Comparison of ENCODE assay signal across 11 cellular contexts in genomic region chr4:54067163-54067562, GRCh38. TPM values are rescaled to one million over a fixed set of nuclear protein-coding genes. Genes with fewer than 3 reads are reported as not detected.
DNase-seq lines count a peak whose midpoint lies in the region; ATAC-seq, FAIRE-seq and TF ChIP-seq lines count a peak whose summit lies in the region.
"Had no signal": no experiment of that assay in that cellular context is flagged by ENCODE, and none has a peak within 500 bp of the region (broad histone marks: within the 10 kb centered on the region; RNA-seq: fewer than 3 reads in every experiment).

No MANE protein-coding gene starts in this region.

- DNase-seq in H54 (ENCODE audit: insufficient read length, low spot score) (no peak), MCF 10A (ENCODE audit: unreplicated experiment) (peak; percentile 95), iris pigment epithelial cell (ENCODE audit: low read depth) (peak; percentile 56)
- no peak for DNase-seq in activated T-cell treated with anti-CD3 and anti-CD28 coated beads, Interleukin-2, amount 50 U/mL, for 72 hours
- no peak for DNase-seq in activated CD4-positive, alpha-beta T cell treated with anti-CD3 and anti-CD28 coated beads for 4 hours
- no peak for DNase-seq in stimulated activated naive CD4-positive, alpha-beta T cell treated with Interleukin-2 at 50 U/mL for 16 hours (lab: John Stamatoyannopoulos, UW)
- DNase-seq: activated CD8-positive, alpha-beta T cell treated with anti-CD3 and anti-CD28 coated beads for 36 hours had no signal

- no peak for ATAC-seq in activated T-cell treated with anti-CD3 and anti-CD28 coated beads, Interleukin-2, amount 50 U/mL, for 72 hours (replicated peaks in 1 of 2)
- no peak for ATAC-seq in GM18505 (IDR thresholded peaks at IDR 0.05; ENCODE audit: unreplicated experiment)
- ATAC-seq: activated CD8-positive, alpha-beta T cell treated with anti-CD3 and anti-CD28 coated beads for 36 hours had no signal

- peak overlapping the region; percentile 15 for H3K4me3 Mint-ChIP-seq in MCF 10A (ENCODE audit: unreplicated experiment)
- H3K4me3 Mint-ChIP-seq in activated T-cell treated with anti-CD3 and anti-CD28 coated beads, Interleukin-2, amount 50 U/mL, for 72 hours: no peak overlapping the region
- H3K4me3 Mint-ChIP-seq: activated CD8-positive, alpha-beta T cell treated with anti-CD3 and anti-CD28 coated beads for 36 hours had no signal

- no peaks in the 10 kb centered on the region for H3K27me3 Mint-ChIP-seq in MCF 10A (ENCODE audit: insufficient read depth, unreplicated experiment)
- H3K27me3 Mint-ChIP-seq in activated T-cell treated with anti-CD3 and anti-CD28 coated beads, Interleukin-2, amount 50 U/mL, for 72 hours (ENCODE audit: low read depth): no peaks in the 10 kb centered on the region
- H3K27me3 Mint-ChIP-seq: activated CD8-positive, alpha-beta T cell treated with anti-CD3 and anti-CD28 coated beads for 36 hours had no signal

- TF ChIP-seq POLR2A in H54 (IDR thresholded peaks at IDR 0.05; ENCODE audit: low read depth, low read length): no peak
- TF ChIP-seq POLR2A in GM18505 (IDR thresholded peaks at IDR 0.05; ENCODE audit: borderline replicate concordance, extremely low read depth, insufficient read depth, insufficient read length): no peak

- CTCF ChIA-PET in MCF 10A (lab: Yijun Ruan, JAX): interaction anchor here (0.6 to 1.0 kb wide), 3 partner anchors 86 to 1241 kb away, joined by 3 to 4 read pairs (median 4); no protein-coding TSS in a partner anchor

- H3K27ac ChIP-seq in skin epidermis: peak overlapping the region in 19 of 21 experiments; percentile 4 to 98 (median 78)

- peak overlapping the region; percentile 68 for H3K27ac Mint-ChIP-seq in MCF 10A (ENCODE audit: low read depth, unreplicated experiment)
- H3K27ac Mint-ChIP-seq in activated T-cell treated with anti-CD3 and anti-CD28 coated beads, Interleukin-2, amount 50 U/mL, for 72 hours: no peak overlapping the region
- H3K27ac Mint-ChIP-seq: activated CD8-positive, alpha-beta T cell treated with anti-CD3 and anti-CD28 coated beads for 36 hours had no signal

- H3K4me1 Mint-ChIP-seq in MCF 10A (ENCODE audit: insufficient read depth, unreplicated experiment): peaks cover 29% of the 10 kb centered on the region
- peaks cover 20% of the 10 kb centered on the region for H3K4me1 Mint-ChIP-seq in activated T-cell treated with anti-CD3 and anti-CD28 coated beads, Interleukin-2, amount 50 U/mL, for 72 hours (ENCODE audit: low read depth)

- H3K36me3 Mint-ChIP-seq in MCF 10A (ENCODE audit: insufficient read depth, unreplicated experiment): peaks cover 5% of the 10 kb centered on the region
- peaks cover 0 to 1% of the 10 kb centered on the region in 2 donors for H3K36me3 Mint-ChIP-seq in activated T-cell treated with anti-CD3 and anti-CD28 coated beads, Interleukin-2, amount 50 U/mL, for 72 hours (ENCODE audit: insufficient read depth in 2 of 2)

- no peak overlapping the region for H3K4me3 ChIP-seq in skin epidermis

- H3K9me3 Mint-ChIP-seq in MCF 10A (ENCODE audit: unreplicated experiment): peaks cover 7% of the 10 kb centered on the region
- no peaks in the 10 kb centered on the region for H3K9me3 Mint-ChIP-seq in activated T-cell treated with anti-CD3 and anti-CD28 coated beads, Interleukin-2, amount 50 U/mL, for 72 hours
- H3K9me3 Mint-ChIP-seq: activated CD8-positive, alpha-beta T cell treated with anti-CD3 and anti-CD28 coated beads for 36 hours had no signal

- POLR2A ChIA-PET in MCF 10A (lab: Yijun Ruan, JAX): interaction anchor here (0.6 to 1.6 kb wide), 7 partner anchors 15 to 364 kb away, joined by 3 to 5 read pairs (median 3); no protein-coding TSS in a partner anchor

- TF ChIP-seq CTCF in MCF 10A (IDR thresholded peaks at IDR 0.05; ENCODE audit: unreplicated experiment): no peak

- FAIRE-seq in H54 (lab: Jason Lieb, UNC): peak; percentile 75
- FAIRE-seq: HTR-8/SVneo had no signal

- intact Hi-C loops in MCF 10A (cut with micrococcal nuclease): loop anchor here (1.0 kb wide), 1 partner anchor 150 kb away; no protein-coding TSS in a partner anchor

- BruUV-seq in MCF 10A (replicated peaks; lab: Mats Ljungman, UMichigan): no TSS peak

RNA-seq across cellular contexts. Expression of gene CHIC2, which starts 2.8 kb away (rescaled TPM):
- total RNA-seq in MCF 10A (2022): 59.4 and 59.6 TPM in 2 replicates
- 10 to 100 TPM; 22.9 to 31.1 TPM for total RNA-seq in activated T-cell treated with anti-CD3 and anti-CD28 coated beads, Interleukin-2, amount 50 U/mL, for 72 hours

RNA-seq across cellular contexts. Expression of gene GSX2, which starts 32.8 kb away (rescaled TPM):
- total RNA-seq in MCF 10A (2022): not detected in 2 replicates
- total RNA-seq in activated T-cell treated with anti-CD3 and anti-CD28 coated beads, Interleukin-2, amount 50 U/mL, for 72 hours: not detected
- total RNA-seq: activated CD8-positive, alpha-beta T cell treated with anti-CD3 and anti-CD28 coated beads for 36 hours; cerebellum had no signal

Comparison
In these comparisons a context has a peak if more than half of its experiments do, and no peak if none do; other contexts are left out.
1. DNase-seq: peak in MCF 10A (single experiment) and iris pigment epithelial cell (single experiment); none in H54 (single experiment), activated T-cell treated with anti-CD3 and anti-CD28 coated beads, Interleukin-2, amount 50 U/mL, for 72 hours (0 of 2), activated CD4-positive, alpha-beta T cell treated with anti-CD3 and anti-CD28 coated beads for 4 hours (0 of 2) and stimulated activated naive CD4-positive, alpha-beta T cell treated with Interleukin-2 at 50 U/mL for 16 hours (single experiment).